Comparison of ENCODE assay signal across 1 cellular context in the genomic region with DNA sequence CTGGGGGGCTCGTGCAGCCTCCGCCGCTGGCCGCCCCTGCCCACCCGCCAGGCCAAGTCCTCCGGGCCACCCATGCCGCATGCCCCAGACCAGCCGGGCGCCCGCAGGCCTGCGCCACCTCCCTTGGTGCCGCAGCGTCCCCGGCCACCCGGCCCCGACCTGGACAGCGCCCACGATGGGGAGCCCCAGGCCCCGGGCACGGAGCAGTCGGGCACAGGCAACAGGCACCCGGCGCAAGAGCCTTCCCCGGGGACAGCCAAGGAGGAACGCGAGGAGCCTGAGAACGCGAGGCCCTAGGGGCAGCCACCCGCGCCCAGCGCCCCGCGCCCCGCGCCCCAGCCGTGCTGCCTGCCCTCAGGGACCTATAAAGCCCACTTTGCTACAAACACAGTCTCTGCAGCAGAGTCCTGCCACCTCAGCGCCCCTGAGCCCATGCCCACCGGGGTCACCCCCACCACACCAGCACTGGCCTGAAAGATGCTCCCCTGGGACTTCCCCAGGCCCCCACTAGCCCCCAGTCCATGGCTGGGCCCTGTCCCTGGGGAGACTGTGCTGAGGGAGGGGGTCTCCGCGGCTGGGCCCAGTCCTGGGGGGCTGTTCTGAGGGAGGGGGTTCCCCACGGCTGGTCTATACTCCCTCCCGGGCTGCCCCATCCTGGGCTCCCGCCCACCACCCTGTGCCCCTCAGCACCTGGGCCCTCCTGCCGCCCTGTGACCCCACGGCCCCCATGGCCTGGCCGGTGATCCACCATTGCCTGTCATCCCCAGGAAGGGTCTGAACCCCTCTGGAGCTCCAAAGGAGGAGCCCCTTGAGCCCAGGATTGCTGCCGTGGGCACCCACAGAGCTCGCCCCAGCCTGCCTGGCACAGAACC.
TF ChIP-seq lines count a peak whose summit lies in the region.

No MANE protein-coding gene starts in this region.

TF ChIP-seq in GM23338, 12 proteins besides CTCF, POLR2A, EP300 and RAD21 (continued from another document):
- no peak for TF ChIP-seq ZNF462 (CRISPR knock-in tag; IDR thresholded peaks at IDR 0.05)
